Comparison of ENCODE assay signal across 8 cellular contexts in genomic region chr5:37370864-37371726, GRCh38. TPM values are rescaled to one million over a fixed set of nuclear protein-coding genes. Genes with fewer than 3 reads are reported as not detected.
DNase-seq lines count a peak whose midpoint lies in the region; ATAC-seq and TF ChIP-seq lines count a peak whose summit lies in the region.

NUP155 (minus strand) TSS chr5:37371106; CDS start chr5:37370977, 129 bp downstream.

- ATAC-seq in GM21723 (IDR thresholded peaks at IDR 0.05; ENCODE audit: unreplicated experiment) (peak; percentile 93), Panc1 (peak; percentile 97), esophagus mucosa (peak; percentile 99)
- peak; percentile 96 for ATAC-seq in activated T-cell treated with anti-CD3 and anti-CD28 coated beads, Interleukin-2, amount 50 U/mL, for 4 hours

- H3K36me3 ChIP-seq in Panc1 (ENCODE audit: control insufficient read depth, insufficient read depth, low read length) (no peaks in the 10 kb centered on the region; the same call in 1 of the 2 replicates), muscle layer of duodenum (ENCODE audit: control insufficient read depth in 1 of 2, insufficient read depth in 2 of 2, low read length in 2 of 2) (no peaks in the 10 kb centered on the region)

- peak within 1 kb of the TSS; percentile 86 to 100 for H3K4me3 ChIP-seq in Panc1 (ENCODE audit: low read depth in 2 of 2, low read length in 2 of 2)
- H3K4me3 ChIP-seq in muscle layer of duodenum (ENCODE audit: low read depth in 1 of 2, low read length in 2 of 2): peak within 1 kb of the TSS; percentile 91 to 100

- H3K4me1 Mint-ChIP-seq in activated T-cell treated with anti-CD3 and anti-CD28 coated beads, Interleukin-2, amount 50 U/mL, for 4 hours (ENCODE audit: low read depth): peaks cover 34% of the 10 kb centered on the region

- no peaks in the 10 kb centered on the region for H3K9me3 Mint-ChIP-seq in activated T-cell treated with anti-CD3 and anti-CD28 coated beads, Interleukin-2, amount 50 U/mL, for 4 hours

- peak within 1 kb of the TSS; percentile 95 for H3K27ac ChIP-seq in Panc1 (ENCODE audit: low read length)
- peak within 1 kb of the TSS; percentile 84 for H3K27ac ChIP-seq in muscle layer of duodenum (ENCODE audit: low read length)

- intact Hi-C loops in Panc1 (cut with micrococcal nuclease; ENCODE audit: unreplicated experiment): no loop called here

- CTCF ChIA-PET in Panc1 (lab: Charles Lee): interaction anchor here (0.9 to 1.1 kb wide), 2 partner anchors 8 to 42 kb away, joined by 3 to 5 read pairs; partner anchors contain the start of gene WDR70

- peak within 1 kb of the TSS; percentile 98 for H3K4me3 Mint-ChIP-seq in activated T-cell treated with anti-CD3 and anti-CD28 coated beads, Interleukin-2, amount 50 U/mL, for 4 hours

- H3K4me1 ChIP-seq in Panc1 (ENCODE audit: control insufficient read depth, insufficient read depth, low read length): peaks cover 12% of the 10 kb centered on the region; the same call in 1 of the 2 replicates
- peaks cover 7 to 27% of the 10 kb centered on the region in 2 donors for H3K4me1 ChIP-seq in muscle layer of duodenum (ENCODE audit: control insufficient read depth in 1 of 2, insufficient read depth in 2 of 2, low read length in 2 of 2)

- no peaks in the 10 kb centered on the region for H3K27me3 ChIP-seq in Panc1 (ENCODE audit: control insufficient read depth, insufficient read depth, low read length)
- H3K27me3 ChIP-seq in muscle layer of duodenum (ENCODE audit: low read depth, low read length): no peaks in the 10 kb centered on the region

- in situ Hi-C loops in Panc1 (cut with HindIII; ENCODE audit: low pct_unique_long_range_greater_than_20kb, low sequenced_read_pairs): no loop called here

- no peaks in the 10 kb centered on the region for H3K9me3 ChIP-seq in Panc1 (ENCODE audit: control insufficient read depth, insufficient read depth, low read depth, low read length)
- H3K9me3 ChIP-seq in muscle layer of duodenum (ENCODE audit: control insufficient read depth in 1 of 2, low read length in 2 of 2): no peaks in the 10 kb centered on the region

- POLR2A ChIA-PET in Panc1 (lab: Charles Lee): interaction anchor here (0.6 to 1.2 kb wide), 7 partner anchors 8 to 345 kb away, joined by 3 to 9 read pairs (median 4); partner anchors contain the start of gene WDR70

- no peaks in the 10 kb centered on the region for H3K27me3 Mint-ChIP-seq in activated T-cell treated with anti-CD3 and anti-CD28 coated beads, Interleukin-2, amount 50 U/mL, for 4 hours (ENCODE audit: low read depth)

- TSS peak; percentile 99 for BruUV-seq in Panc1 (replicated peaks; lab: Mats Ljungman, UMichigan)

- DNase-seq in DMS53 treated with DMSO at 0.1 percent for 48 hours (lab: John Stamatoyannopoulos, UW; ENCODE audit: unreplicated experiment) (peak; percentile 75), KG1 (lab: John Stamatoyannopoulos, UW) (peak; percentile 80), Panc1 (ENCODE audit: low read depth, low spot score) (peak; percentile 98)
- DNase-seq in activated T-cell treated with anti-CD3 and anti-CD28 coated beads, Interleukin-2, amount 50 U/mL, for 4 hours: peak; percentile 85
- DNase-seq in stimulated activated CD8-positive, alpha-beta memory T cell treated with anti-CD3 and anti-CD28 coated beads, Interleukin-7, amount 100 ng/mL, for 4 hours (ENCODE audit: low read depth in 2 of 2): peak; percentile 84 to 88

- no peak for TF ChIP-seq CTCF in Panc1 (IDR thresholded peaks at IDR 0.05)

- no peaks in the 10 kb centered on the region for H3K36me3 Mint-ChIP-seq in activated T-cell treated with anti-CD3 and anti-CD28 coated beads, Interleukin-2, amount 50 U/mL, for 4 hours (ENCODE audit: insufficient read depth)

RNA-seq across cellular contexts. Expression of gene NUP155, which starts in this region (rescaled TPM):
- total RNA-seq in Panc1 (2021; ENCODE audit: unreplicated experiment) (58.5 TPM), esophagus mucosa (21.1 TPM)
- 13.6 TPM for polyA plus RNA-seq in Panc1 (2012; ENCODE audit: insufficient read length)
- 10 to 100 TPM; 68.9 to 85.7 (median 77.9) TPM for total RNA-seq in activated T-cell treated with anti-CD3 and anti-CD28 coated beads, Interleukin-2, amount 50 U/mL, for 4 hours

Comparison
In these comparisons a context has a peak if more than half of its experiments do, and no peak if none do; other contexts are left out.
1. Peak in every context shown above with its lines: DNase-seq, ATAC-seq, H3K4me3 ChIP-seq and H3K27ac ChIP-seq.